In genomic region chr20:64106981-64107735, GRCh38 we compare ENCODE assay signal across 12 cellular contexts. TPM values are rescaled to one million over a fixed set of nuclear protein-coding genes. Genes with fewer than 3 reads are reported as not detected.
DNase-seq lines count a peak whose midpoint lies in the region; ATAC-seq and TF ChIP-seq lines count a peak whose summit lies in the region.
"Had no signal": no experiment of that assay in that cellular context is flagged by ENCODE, and none has a peak within 500 bp of the region (broad histone marks: within the 10 kb centered on the region; RNA-seq: fewer than 3 reads in every experiment).

Gene NPBWR2 (minus strand): TSS chr20:64107565. CDS start chr20:64106831, 734 bp downstream.

- no peaks in the 10 kb centered on the region for H3K36me3 Mint-ChIP-seq in CD8-positive, alpha-beta T cell
- H3K36me3 Mint-ChIP-seq in naive thymus-derived CD4-positive, alpha-beta T cell: no peaks in the 10 kb centered on the region
- H3K36me3 Mint-ChIP-seq: immature natural killer cell had no signal

- no peaks in the 10 kb centered on the region for H3K9me3 ChIP-seq in CD8-positive, alpha-beta T cell (ENCODE audit: low read length)
- no peaks in the 10 kb centered on the region for H3K9me3 ChIP-seq in IMR-90 (ENCODE audit: control insufficient read depth, insufficient read depth, low read length)
- H3K9me3 ChIP-seq in adrenal gland (replicated peaks in 1 of 3): no peaks in the 10 kb centered on the region
- no peaks in the 10 kb centered on the region for H3K9me3 ChIP-seq in naive thymus-derived CD4-positive, alpha-beta T cell (ENCODE audit: control insufficient read depth in 2 of 3, low read length in 3 of 3)
- H3K9me3 ChIP-seq: pancreas had no signal

- no peak within 1 kb of the TSS for H3K4me2 ChIP-seq in IMR-90 (ENCODE audit: low read depth, low read length)

- H3K27ac Mint-ChIP-seq in CD8-positive, alpha-beta T cell: no peak within 1 kb of the TSS
- peak within 1 kb of the TSS in 2 of 9 donors; percentile 9 to 28 for H3K27ac Mint-ChIP-seq in naive thymus-derived CD4-positive, alpha-beta T cell

- no peak within 1 kb of the TSS for H3K9ac ChIP-seq in IMR-90 (ENCODE audit: low read depth, low read length)

- H3K27me3 Mint-ChIP-seq in CD8-positive, alpha-beta T cell (ENCODE audit: low read depth): peaks cover 8% of the 10 kb centered on the region
- peaks cover 0 to 19% (median 6%) of the 10 kb centered on the region in 5 donors for H3K27me3 Mint-ChIP-seq in naive thymus-derived CD4-positive, alpha-beta T cell

- no peaks in the 10 kb centered on the region for H3K9me3 Mint-ChIP-seq in CD8-positive, alpha-beta T cell
- H3K9me3 Mint-ChIP-seq in naive thymus-derived CD4-positive, alpha-beta T cell: no peaks in the 10 kb centered on the region
- H3K9me3 Mint-ChIP-seq: immature natural killer cell had no signal

- no peak within 1 kb of the TSS for H2AK5ac ChIP-seq in IMR-90 (ENCODE audit: low read depth, low read length)

- no peak within 1 kb of the TSS for H3K27ac ChIP-seq in CD8-positive, alpha-beta T cell (ENCODE audit: low read depth, low read length)
- no peak within 1 kb of the TSS for H3K27ac ChIP-seq in IMR-90 (ENCODE audit: insufficient read depth, low read length)
- H3K27ac ChIP-seq in adrenal gland: no peak within 1 kb of the TSS
- H3K27ac ChIP-seq in naive thymus-derived CD4-positive, alpha-beta T cell (ENCODE audit: low read depth, low read length): no peak within 1 kb of the TSS
- H3K27ac ChIP-seq: pancreas had no signal

- no peaks in the 10 kb centered on the region for H3K9me1 ChIP-seq in IMR-90 (ENCODE audit: insufficient read depth, low read length)

- no peak within 1 kb of the TSS for H3K4ac ChIP-seq in IMR-90 (ENCODE audit: low read depth, low read length)

- no peaks in the 10 kb centered on the region for H3K27me3 ChIP-seq in CD8-positive, alpha-beta T cell (ENCODE audit: insufficient read depth, low read length)
- peaks cover 45% of the 10 kb centered on the region for H3K27me3 ChIP-seq in IMR-90 (ENCODE audit: control insufficient read depth, insufficient read depth, low read length)
- peaks cover 14% of the 10 kb centered on the region for H3K27me3 ChIP-seq in adrenal gland
- no peaks in the 10 kb centered on the region for H3K27me3 ChIP-seq in naive thymus-derived CD4-positive, alpha-beta T cell (ENCODE audit: control insufficient read depth in 2 of 2, insufficient read depth in 2 of 2, low read length in 2 of 2)
- H3K27me3 ChIP-seq: pancreas had no signal

- H3K23ac ChIP-seq in IMR-90 (ENCODE audit: low read depth, low read length): no peak within 1 kb of the TSS

- no peaks in the 10 kb centered on the region for H4K20me1 ChIP-seq in IMR-90 (ENCODE audit: insufficient read depth, low read length)

- dilution Hi-C loops in IMR-90 (cut with HindIII; ENCODE audit: low sequenced_read_pairs, unreplicated experiment): no loop called here

- no TSS peak for BruUV-seq in IMR-90 (replicated peaks; lab: Mats Ljungman, UMichigan)

- H2AFZ ChIP-seq in IMR-90 (replicated peaks; ENCODE audit: low read length, poor library complexity): peak within 1 kb of the TSS; percentile 58

- H3K4me1 Mint-ChIP-seq in CD8-positive, alpha-beta T cell (ENCODE audit: low read depth): peaks cover 15% of the 10 kb centered on the region
- peaks cover 0 to 11% (median 5%) of the 10 kb centered on the region in 7 donors for H3K4me1 Mint-ChIP-seq in naive thymus-derived CD4-positive, alpha-beta T cell

- in situ Hi-C loops in IMR-90 (cut with MboI; ENCODE audit: low sequenced_read_pairs): no loop called here

- H3K56ac ChIP-seq in IMR-90 (ENCODE audit: extremely low read depth, insufficient read depth, low read length): no peak within 1 kb of the TSS

- peak; percentile 94 for ATAC-seq in CD8-positive, alpha-beta T cell
- peak; percentile 59 for ATAC-seq in IMR-90 (ENCODE audit: low read depth)
- peak; percentile 71 for ATAC-seq in naive thymus-derived CD4-positive, alpha-beta T cell
- no peak for ATAC-seq in HG03025 (IDR thresholded peaks at IDR 0.05; ENCODE audit: low FRiP score, unreplicated experiment)
- no peak for ATAC-seq in GM21825 (IDR thresholded peaks at IDR 0.05; ENCODE audit: unreplicated experiment)
- ATAC-seq in HG03460 (IDR thresholded peaks at IDR 0.05; ENCODE audit: unreplicated experiment): no peak
- ATAC-seq: pancreas, SK-N-SH treated with all-trans-retinoic acid at 6 μM for 48 hours had no signal

- H2BK20ac ChIP-seq in IMR-90 (ENCODE audit: low read depth, low read length): no peak within 1 kb of the TSS

- no peak within 1 kb of the TSS for H4K91ac ChIP-seq in IMR-90 (ENCODE audit: insufficient read depth, low read depth, low read length)

- H4K5ac ChIP-seq in IMR-90 (ENCODE audit: low read depth, low read length): no peak within 1 kb of the TSS

- no peaks in the 10 kb centered on the region for H3K79me1 ChIP-seq in IMR-90 (ENCODE audit: low read depth in 1 of 2, low read length in 2 of 2)

- no peak for TF ChIP-seq CTCF in CD8-positive, alpha-beta T cell (IDR thresholded peaks at IDR 0.05)
- TF ChIP-seq CTCF in IMR-90 (conservative IDR thresholded peaks at IDR 0.05; ENCODE audit: low read depth, low read length): no peak
- no peak for TF ChIP-seq CTCF in adrenal gland (IDR thresholded peaks at IDR 0.05)

- CTCF ChIA-PET in CD8-positive, alpha-beta T cell (lab: Charles Lee): no interaction called here
- CTCF ChIA-PET in IMR-90 (lab: Yijun Ruan, JAX): no interaction called here
- CTCF ChIA-PET in naive thymus-derived CD4-positive, alpha-beta T cell (lab: Charles Lee): interaction anchor here (0.6 kb wide), 1 partner anchor 465 kb away, joined by 3 read pairs; no protein-coding TSS in a partner anchor

- no peak within 1 kb of the TSS for H3K18ac ChIP-seq in IMR-90 (ENCODE audit: low read depth, low read length)

- H2BK120ac ChIP-seq in IMR-90 (ENCODE audit: low read depth, low read length): no peak within 1 kb of the TSS

- H3K4me3 ChIP-seq in CD8-positive, alpha-beta T cell (ENCODE audit: low read depth, low read length): no peak within 1 kb of the TSS
- H3K4me3 ChIP-seq in IMR-90 (ENCODE audit: insufficient read depth, low read depth, low read length): no peak within 1 kb of the TSS
- H3K4me3 ChIP-seq in adrenal gland: no peak within 1 kb of the TSS
- no peak within 1 kb of the TSS for H3K4me3 ChIP-seq in naive thymus-derived CD4-positive, alpha-beta T cell (ENCODE audit: low read length)
- H3K4me3 ChIP-seq: pancreas had no signal

- intact Hi-C loops in CD8-positive, alpha-beta T cell (cut with DNase I, micrococcal nuclease): no loop called here
- intact Hi-C loops in IMR-90 (cut with micrococcal nuclease): no loop called here
- intact Hi-C loops in adrenal gland (cut with DNase I): no loop called here
- intact Hi-C loops in naive thymus-derived CD4-positive, alpha-beta T cell (cut with micrococcal nuclease): no loop called here

- H3K4me3 Mint-ChIP-seq in CD8-positive, alpha-beta T cell: no peak within 1 kb of the TSS
- peak within 1 kb of the TSS in 1 of 10 donors; percentile 20 for H3K4me3 Mint-ChIP-seq in naive thymus-derived CD4-positive, alpha-beta T cell
- H3K4me3 Mint-ChIP-seq: immature natural killer cell had no signal

- DNase-seq in CD8-positive, alpha-beta T cell: peak in 3 of 7 experiments; percentile 48 to 63 (median 51)
- DNase-seq in IMR-90 (no peak), adrenal gland (peak in 5 of 7 donors; percentile 3 to 76 (median 9)), NCI-H2196 treated with DMSO at 0.1 percent for 48 hours (lab: John Stamatoyannopoulos, UW; ENCODE audit: unreplicated experiment) (no peak)
- DNase-seq in naive thymus-derived CD4-positive, alpha-beta T cell: peak in 6 of 9 donors; percentile 19 to 40 (median 30)
- DNase-seq: immature natural killer cell had no signal

- no peak within 1 kb of the TSS for H4K8ac ChIP-seq in IMR-90 (ENCODE audit: low read depth in 2 of 2, low read length in 2 of 2)

- no peak within 1 kb of the TSS for H2BK5ac ChIP-seq in IMR-90 (ENCODE audit: low read depth, low read length, poor library complexity, severe bottlenecking)

- H2AK9ac ChIP-seq in IMR-90 (replicated peaks; ENCODE audit: low read depth, low read length, poor library complexity): no peak within 1 kb of the TSS

- no peaks in the 10 kb centered on the region for H3K36me3 ChIP-seq in CD8-positive, alpha-beta T cell (ENCODE audit: insufficient read depth, low read length)
- no peaks in the 10 kb centered on the region for H3K36me3 ChIP-seq in IMR-90 (ENCODE audit: control insufficient read depth, insufficient read depth, low read length)
- no peaks in the 10 kb centered on the region for H3K36me3 ChIP-seq in adrenal gland (replicated peaks in 1 of 2)
- H3K36me3 ChIP-seq in naive thymus-derived CD4-positive, alpha-beta T cell (ENCODE audit: control insufficient read depth in 2 of 3, insufficient read depth in 3 of 3, low read length in 3 of 3): no peaks in the 10 kb centered on the region
- H3K36me3 ChIP-seq: pancreas had no signal

- peaks cover 7% of the 10 kb centered on the region for H3K4me1 ChIP-seq in CD8-positive, alpha-beta T cell (ENCODE audit: insufficient read depth, low read length)
- H3K4me1 ChIP-seq in IMR-90 (ENCODE audit: control insufficient read depth, insufficient read depth, low read length) (no peaks in the 10 kb centered on the region), adrenal gland (replicated peaks in 1 of 2) (peaks cover 0 to 3% of the 10 kb centered on the region in 2 donors)
- H3K4me1 ChIP-seq in naive thymus-derived CD4-positive, alpha-beta T cell (ENCODE audit: control insufficient read depth in 2 of 2, insufficient read depth in 2 of 2, low read length in 2 of 2): no peaks in the 10 kb centered on the region
- H3K4me1 ChIP-seq: pancreas had no signal

- H2BK15ac ChIP-seq in IMR-90 (ENCODE audit: low read depth, low read length): no peak within 1 kb of the TSS

- H3K14ac ChIP-seq in IMR-90 (replicated peaks; ENCODE audit: low read depth, low read length): no peak within 1 kb of the TSS

- TF ChIP-seq POLR2A in IMR-90 (IDR thresholded peaks at IDR 0.05; ENCODE audit: low read depth, low read length) (no peak), adrenal gland (IDR thresholded peaks at IDR 0.05) (no peak)

- POLR2A ChIA-PET in CD8-positive, alpha-beta T cell (lab: Charles Lee): no interaction called here
- POLR2A ChIA-PET in IMR-90 (lab: Charles Lee; ENCODE audit: unreplicated experiment): no interaction called here
- POLR2A ChIA-PET in naive thymus-derived CD4-positive, alpha-beta T cell (lab: Charles Lee): no interaction called here

- no peak for TF ChIP-seq RAD21 in IMR-90 (IDR thresholded peaks at IDR 0.05; ENCODE audit: low read length)

- WGBS in IMR-90 (ENCODE audit: extremely low coverage in 2 of 2, insufficient read length in 1 of 2), 2 experiments: 71% methylated on average over 1 of the region's 22 CpGs; no CpG with 5 or more reads in 1 of the 2 experiments
- WGBS in adrenal gland, 4 donors: 45 to 65% (median 56%) methylated on average over 10 to 22 of the region's 22 CpGs

RNA-seq across cellular contexts. Expression of gene NPBWR2, which starts in this region (rescaled TPM):
- not detected for total RNA-seq in CD8-positive, alpha-beta T cell
- total RNA-seq in IMR-90 (2012; rRNA removed) (not detected in 2 replicates), adrenal gland (under 1 TPM in 2 of 8 donors, not detected in 6; 0.34 to 0.42 TPM)
- polyA plus RNA-seq in IMR-90 (2012; rRNA removed) (not detected in 2 replicates), adrenal gland (under 1 TPM in 2 of 3 donors, not detected in 1; 0.18 to 0.32 TPM)
- not detected in 2 replicates for polyA plus RNA-seq in IMR-90 (2012; cell fraction: cytosol; rRNA removed)
- polyA plus RNA-seq in IMR-90 (2012; cell fraction: nucleus; rRNA removed; ENCODE audit: low replicate concordance): not detected in 2 replicates
- not detected for total RNA-seq in naive thymus-derived CD4-positive, alpha-beta T cell
- not detected for polyA plus RNA-seq in naive thymus-derived CD4-positive, alpha-beta T cell
- total RNA-seq: HT-29, pancreas had no signal
- polyA plus RNA-seq: immature natural killer cell, pancreas had no signal

Comparison
In these comparisons a context has a peak if more than half of its experiments do, and no peak if none do; other contexts are left out.
1. Peak in ATAC-seq in CD8-positive, alpha-beta T cell; RNA of the gene not detected or under 1 TPM.
2. Peak in ATAC-seq in IMR-90; RNA of the gene not detected or under 1 TPM.
3. Peak in DNase-seq in adrenal gland; RNA of the gene not detected or under 1 TPM.
4. Peak in DNase-seq and ATAC-seq in naive thymus-derived CD4-positive, alpha-beta T cell; RNA of the gene not detected or under 1 TPM.